Comparison of ENCODE assay signal across 22 cellular contexts in genomic region chr17:69906306-69906705, GRCh38.
DNase-seq lines count a peak whose midpoint lies in the region; ATAC-seq, FAIRE-seq and TF ChIP-seq lines count a peak whose summit lies in the region.
"Had no signal": no experiment of that assay in that cellular context is flagged by ENCODE, and none has a peak within 500 bp of the region (broad histone marks: within the 10 kb centered on the region; RNA-seq: fewer than 3 reads in every experiment).

No MANE protein-coding gene starts in this region.

- DNase-seq in HepG2 (ENCODE audit: low spot score) (no peak), right lobe of liver (no peak), K562 (ENCODE audit: extremely low read depth in 1 of 4, low spot score in 3 of 4) (no peak), HUDEP-2 (lab: John Stamatoyannopoulos, UW; ENCODE audit: unreplicated experiment in 76 of 76) (no peak), NCI-H2171 treated with DMSO at 0.1 percent for 48 hours (lab: John Stamatoyannopoulos, UW) (no peak)
- DNase-seq: AML-193; C1 segment of cervical spinal cord; CD4-positive, alpha-beta memory T cell; CD4-positive, CD25-positive, alpha-beta regulatory T cell; CD8-positive, alpha-beta memory T cell; COR-L47; DMS 273 treated with DMSO at 0.1 percent for 48 hours; DMS153; DMS53; DMS79; DND-41; EL; GDM1 had no signal

- no peak for TF ChIP-seq EP300 in HepG2 (IDR thresholded peaks at IDR 0.05; ENCODE audit: low read depth in 2 of 2, low read length in 2 of 2)
- TF ChIP-seq EP300 in HepG2 (CRISPR knock-in tag; IDR thresholded peaks at IDR 0.05; ENCODE audit: borderline replicate concordance): no peak
- TF ChIP-seq EP300 in K562 (IDR thresholded peaks at IDR 0.05; ENCODE audit: low read length): no peak

- TF ChIP-seq CTCF in HepG2 (CRISPR knock-in tag; IDR thresholded peaks at IDR 0.05): no peak
- no peak for TF ChIP-seq CTCF in right lobe of liver (IDR thresholded peaks at IDR 0.05)
- no peak for TF ChIP-seq CTCF in K562 (IDR thresholded peaks at IDR 0.05 in 2 of 3, conservative IDR thresholded peaks at IDR 0.05 in 1 of 3; ENCODE audit: insufficient read depth in 2 of 3, low read depth in 1 of 3, low read length in 3 of 3)

- H4K20me1 ChIP-seq in HepG2 (ENCODE audit: insufficient read depth, low read length) (no peaks in the 10 kb centered on the region), K562 (replicated peaks; ENCODE audit: control insufficient read depth, insufficient read depth, low read length) (no peaks in the 10 kb centered on the region)

- no peaks in the 10 kb centered on the region for H3K4me1 ChIP-seq in HepG2 (ENCODE audit: insufficient read depth, low read length)
- no peaks in the 10 kb centered on the region for H3K4me1 ChIP-seq in right lobe of liver
- H3K4me1 ChIP-seq in K562 (replicated peaks in 1 of 2; ENCODE audit: control insufficient read depth in 2 of 2, insufficient read depth in 2 of 2, low read length in 2 of 2): peaks cover 0 to 8% of the 10 kb centered on the region in 2 experiments; a peak in 2 of 5 replicates
- H3K4me1 ChIP-seq: A549 had no signal

- H2AFZ ChIP-seq in HepG2 (ENCODE audit: low read length): no peak overlapping the region
- no peak overlapping the region for H2AFZ ChIP-seq in K562 (ENCODE audit: low read depth, low read length)

- TF ChIP-seq POLR2A in HepG2 (IDR thresholded peaks at IDR 0.05; ENCODE audit: insufficient read depth in 1 of 2, low read depth in 2 of 2, low read length in 2 of 2) (no peak), right lobe of liver (IDR thresholded peaks at IDR 0.05) (no peak), K562 (conservative IDR thresholded peaks at IDR 0.05) (no peak)

- no peaks in the 10 kb centered on the region for H3K27me3 ChIP-seq in HepG2 (ENCODE audit: control insufficient read depth in 1 of 2, insufficient read depth in 2 of 2, low read length in 2 of 2)
- H3K27me3 ChIP-seq in right lobe of liver: peaks cover 0 to 4% of the 10 kb centered on the region in 2 donors
- H3K27me3 ChIP-seq in K562 (ENCODE audit: control insufficient read depth in 2 of 2, insufficient read depth in 2 of 2, low read length in 2 of 2): no peaks in the 10 kb centered on the region

- H3K36me3 ChIP-seq in HepG2 (replicated peaks in 1 of 2; ENCODE audit: control insufficient read depth in 1 of 2, insufficient read depth in 2 of 2, low read length in 2 of 2) (no peaks in the 10 kb centered on the region), right lobe of liver (no peaks in the 10 kb centered on the region), K562 (ENCODE audit: control insufficient read depth, insufficient read depth, low read length) (no peaks in the 10 kb centered on the region)

- H3K79me2 ChIP-seq in HepG2 (ENCODE audit: insufficient read depth, low read length): no peaks in the 10 kb centered on the region
- no peaks in the 10 kb centered on the region for H3K79me2 ChIP-seq in K562 (ENCODE audit: control insufficient read depth, insufficient read depth, low read length)

- TF ChIP-seq RAD21 in HepG2 (CRISPR knock-in tag; IDR thresholded peaks at IDR 0.05): no peak
- no peak for TF ChIP-seq RAD21 in K562 (CRISPR knock-in tag; conservative IDR thresholded peaks at IDR 0.05 in 1 of 2, IDR thresholded peaks at IDR 0.05 in 1 of 2)

- POLR2A ChIA-PET in HepG2 (lab: Yijun Ruan, JAX) (no interaction called here), K562 (lab: Yijun Ruan, JAX) (no interaction called here)

- no peak for FAIRE-seq in HepG2 (lab: Jason Lieb, UNC)
- FAIRE-seq in K562 (lab: Jason Lieb, UNC): no peak
- FAIRE-seq: A549, GM12891, GM19239 had no signal

- intact Hi-C loops in HepG2 (cut with micrococcal nuclease; ENCODE audit: unreplicated experiment): no loop called here
- intact Hi-C loops in right lobe of liver (cut with DNase I): no loop called here
- intact Hi-C loops in K562 (cut with micrococcal nuclease): no loop called here

- ATAC-seq in HepG2 (no peak), right lobe of liver (no peak), K562 (no peak)
- ATAC-seq: A549 had no signal

- 11% methylated on average over 4 of the region's 4 CpGs for WGBS in HepG2 (ENCODE audit: low lambda C conversion rate)
- WGBS in right lobe of liver (ENCODE audit: insufficient coverage, low coverage, low lambda C conversion rate, missing lambda C conversion rate): 72% methylated on average over 4 of the region's 4 CpGs
- WGBS in K562 (ENCODE audit: insufficient coverage, low coverage, missing lambda C conversion rate): 22% methylated on average over 4 of the region's 4 CpGs

- H3K4me2 ChIP-seq in HepG2 (ENCODE audit: low read depth, low read length): no peak overlapping the region
- H3K4me2 ChIP-seq in K562 (ENCODE audit: insufficient read depth, low read length): no peak overlapping the region; the same call in 1 of the 2 replicates
- H3K4me2 ChIP-seq: A549 had no signal

- BruUV-seq in HepG2 (replicated peaks; lab: Mats Ljungman, UMichigan): no TSS peak
- no TSS peak for BruUV-seq in K562 (replicated peaks; lab: Mats Ljungman, UMichigan)

- H3K9me1 ChIP-seq in K562 (ENCODE audit: control insufficient read depth, insufficient read depth, low read length): no peaks in the 10 kb centered on the region

- in situ Hi-C loops in HepG2 (cut with HindIII; ENCODE audit: extremely low pct_ligation_motif_present, low pct_unique_long_range_greater_than_20kb): no loop called here
- in situ Hi-C loops in K562 (cut with MboI): no loop called here

- no peak overlapping the region for H3K9ac ChIP-seq in HepG2 (ENCODE audit: insufficient read depth, low read depth, low read length)
- H3K9ac ChIP-seq in K562 (ENCODE audit: insufficient read depth in 1 of 2, low read depth in 2 of 2, low read length in 2 of 2): no peak overlapping the region

- CTCF ChIA-PET in HepG2 (lab: Yijun Ruan, JAX; ENCODE audit: low intra/inter-chr PET ratio, low total read pairs): no interaction called here
- CTCF ChIA-PET in K562 (lab: Yijun Ruan, JAX; ENCODE audit: low intra/inter-chr PET ratio): no interaction called here

- no peak overlapping the region for H3K4me3 ChIP-seq in HepG2 (replicated peaks in 1 of 3; ENCODE audit: insufficient read depth in 1 of 3, low read depth in 2 of 3, low read length in 3 of 3)
- H3K4me3 ChIP-seq in right lobe of liver: no peak overlapping the region
- H3K4me3 ChIP-seq in K562: no peak overlapping the region
- H3K4me3 ChIP-seq: A549 had no signal

- H3K27ac ChIP-seq in HepG2 (ENCODE audit: extremely low read length, insufficient read depth, low read length) (no peak overlapping the region), right lobe of liver (no peak overlapping the region), K562 (ENCODE audit: extremely low read depth, low read depth, low read length) (no peak overlapping the region)
- H3K27ac ChIP-seq: 22Rv1, A549 had no signal

- H3K9me3 ChIP-seq in HepG2 (ENCODE audit: low read length): peaks cover 98% of the 10 kb centered on the region
- no peaks in the 10 kb centered on the region for H3K9me3 ChIP-seq in right lobe of liver
- H3K9me3 ChIP-seq in K562 (replicated peaks; ENCODE audit: control insufficient read depth, insufficient read depth, low read depth, low read length): no peaks in the 10 kb centered on the region
- H3K9me3 ChIP-seq: A549 had no signal

TF ChIP-seq in HepG2, 621 proteins besides CTCF, POLR2A, EP300 and RAD21:
- no peak for TF ChIP-seq KMT2A (CRISPR knock-in tag; IDR thresholded peaks at IDR 0.05)
- 0 out of 2 replicates have a peak, but pooled peaks have one; percentile 26 for TF ChIP-seq ZNF629 (CRISPR knock-in tag; conservative IDR thresholded peaks at IDR 0.05)

TF ChIP-seq in K562, 482 proteins besides CTCF, POLR2A, EP300 and RAD21:
- TF ChIP-seq ADNP (tag; IDR thresholded peaks at IDR 0.05): peak; percentile 91
- TF ChIP-seq STAT5A (IDR thresholded peaks at IDR 0.05; ENCODE audit: borderline replicate concordance, low read length): no peak
- peak; percentile 74; the same call in 1 of the 2 replicates for TF ChIP-seq BCOR (IDR thresholded peaks at IDR 0.05)
- no peak for TF ChIP-seq RFX7 (CRISPR knock-in tag; IDR thresholded peaks at IDR 0.05)
- peak; percentile 91 for TF ChIP-seq RBM25 (IDR thresholded peaks at IDR 0.05; ENCODE audit: low read depth, low read length, severe bottlenecking)
- peak; percentile 32 to 73; a peak in 3 of 4 replicates for TF ChIP-seq KDM1A (IDR thresholded peaks at IDR 0.05)

Comparison
In these comparisons a context has a peak if more than half of its experiments do, and no peak if none do; other contexts are left out.
1. Of the 241 proteins assayed by ChIP-seq in both HepG2 and K562: peak only in HepG2: none; only in K562: ADNP and KDM1A; in both: none; in neither: 239.